Comparison of ENCODE assay signal across 16 cellular contexts in the genomic region with DNA sequence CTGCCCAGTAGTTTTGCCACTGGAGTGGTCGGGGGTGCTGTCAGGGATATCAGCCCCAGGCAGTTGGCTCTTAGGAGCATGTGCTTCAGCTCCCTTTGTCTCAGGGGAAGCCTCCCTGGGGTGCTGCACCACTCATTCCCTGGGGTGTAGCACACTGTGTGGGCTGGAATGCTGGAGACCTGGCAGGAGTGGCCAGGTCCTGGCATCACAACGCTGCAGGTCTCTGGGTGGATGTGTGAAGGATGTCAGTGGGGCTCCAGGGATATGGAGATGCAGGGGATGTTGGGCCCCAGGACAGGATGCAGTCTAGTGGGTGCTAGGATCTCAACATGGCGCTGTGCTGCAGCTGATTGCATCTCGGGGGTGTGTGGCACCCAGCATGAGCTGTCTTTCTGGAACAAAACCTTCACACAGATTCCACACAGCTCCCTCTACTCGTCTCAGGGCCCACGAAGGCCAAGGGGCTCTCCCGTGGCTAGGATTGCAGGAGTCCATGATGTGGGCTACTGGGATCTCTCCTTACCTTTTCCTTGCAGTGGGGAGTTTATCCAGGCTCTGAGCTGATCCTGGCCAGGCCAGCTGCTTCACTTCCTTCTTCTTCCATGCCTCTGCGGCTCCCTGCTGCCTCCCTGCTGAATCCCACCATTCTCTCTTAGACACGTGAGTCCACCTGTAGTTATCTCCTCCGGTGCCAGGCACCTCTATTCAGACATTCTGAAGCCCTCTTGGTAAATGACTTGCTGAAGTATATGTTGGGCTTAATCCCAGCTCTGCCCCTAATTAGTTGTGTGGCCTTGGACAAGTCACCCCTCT.
DNase-seq lines count a peak whose midpoint lies in the region; ATAC-seq and TF ChIP-seq lines count a peak whose summit lies in the region.
"Had no signal": no experiment of that assay in that cellular context is flagged by ENCODE, and none has a peak within 500 bp of the region (broad histone marks: within the 10 kb centered on the region; RNA-seq: fewer than 3 reads in every experiment).

No MANE protein-coding gene starts in this region.

- no CpG with 5 or more reads among the region's 10 CpGs for WGBS in H9 (ENCODE audit: extremely low coverage, insufficient read length, low lambda C conversion rate)
- 95% methylated on average over 10 of the region's 10 CpGs for WGBS in prostate gland

- no peak overlapping the region for H3T11ph ChIP-seq in H9 (ENCODE audit: low read length)

- no peak for TF ChIP-seq CTCF in H9 (conservative IDR thresholded peaks at IDR 0.05)
- no peak for TF ChIP-seq CTCF in Peyer's patch (IDR thresholded peaks at IDR 0.05)
- TF ChIP-seq CTCF in prostate gland (IDR thresholded peaks at IDR 0.05) = no peak

- H3K79me1 ChIP-seq in H9 (ENCODE audit: insufficient read depth, low read depth, low read length, poor library complexity, severe bottlenecking) = no peaks in the 10 kb centered on the region

- peaks cover 2% of the 10 kb centered on the region for H3K27me3 Mint-ChIP-seq in H9 (ENCODE audit: low read depth)

- no peak overlapping the region for H3K23ac ChIP-seq in H9 (ENCODE audit: insufficient read length, low read depth, low read length)

- DNase-seq in H9 (peak; percentile 18), Peyer's patch (peak in 2 of 3 donors; percentile 11 to 21), left lobe of liver (ENCODE audit: low spot score) (peak; percentile 24), prostate gland (ENCODE audit: low spot score) (peak; percentile 0), NCI-H2196 treated with DMSO at 0.1 percent for 48 hours (lab: John Stamatoyannopoulos, UW; ENCODE audit: unreplicated experiment) (no peak), COLO668 (lab: John Stamatoyannopoulos, UW; ENCODE audit: unreplicated experiment) (no peak)
- DNase-seq: HCEC 1CT, Kasumi-1, MM.1S, NCI-H1092, NCI-H1436 treated with DMSO at 0.1 percent for 48 hours, NCI-H2081 treated with DMSO at 0.1 percent for 48 hours, Right ventricle myocardium superior had no signal

- no peak overlapping the region for H2BK20ac ChIP-seq in H9 (ENCODE audit: low read depth, low read length, poor library complexity, severe bottlenecking)

- no peak overlapping the region for H4K5ac ChIP-seq in H9 (ENCODE audit: insufficient read length, low read depth, low read length)

- no peak for TF ChIP-seq POLR2A in Peyer's patch (IDR thresholded peaks at IDR 0.05)
- TF ChIP-seq POLR2A in prostate gland (IDR thresholded peaks at IDR 0.05) = no peak

- H3K27me3 ChIP-seq in H9 (ENCODE audit: insufficient read depth, low read length) = no peaks in the 10 kb centered on the region
- no peaks in the 10 kb centered on the region for H3K27me3 ChIP-seq in Peyer's patch
- no peaks in the 10 kb centered on the region for H3K27me3 ChIP-seq in prostate gland (replicated peaks; ENCODE audit: insufficient read depth)
- H3K27me3 ChIP-seq: BLaER1 treated with 17β-estradiol and CSF1 and Interleukin-3, amounts not matched to agents 10 nM and 100 nM had no signal

- H3K9me3 Mint-ChIP-seq in H9 = peaks cover 22 to 29% of the 10 kb centered on the region in 2 experiments

- no peak overlapping the region for H2BK120ac ChIP-seq in H9 (ENCODE audit: low read depth, low read length, poor library complexity, severe bottlenecking)

- ATAC-seq in left lobe of liver (no peak), HG03139 (IDR thresholded peaks at IDR 0.05; ENCODE audit: unreplicated experiment) (no peak)
- ATAC-seq: CD8-positive, alpha-beta T cell had no signal

- H3K4me3 ChIP-seq in Peyer's patch (no peak overlapping the region), prostate gland (no peak overlapping the region)
- H3K4me3 ChIP-seq: BLaER1 treated with 17β-estradiol and CSF1 and Interleukin-3, amounts not matched to agents 10 nM and 100 nM had no signal

- H3K36me3 Mint-ChIP-seq in H9 (ENCODE audit: insufficient read depth in 1 of 3, low read depth in 3 of 3) = peaks cover 9 to 16% (median 11%) of the 10 kb centered on the region in 3 experiments

- no peak overlapping the region for H3K9ac ChIP-seq in H9 (ENCODE audit: extremely low read depth, insufficient read length, low read length)
- H3K9ac ChIP-seq: BLaER1 treated with 17β-estradiol and CSF1 and Interleukin-3, amounts not matched to agents 10 nM and 100 nM had no signal

- H2BK5ac ChIP-seq in H9 (ENCODE audit: insufficient read length, low read length) = no peak overlapping the region

- intact Hi-C loops in prostate gland (cut with DNase I) = no loop called here

- H3K4ac ChIP-seq in H9 (ENCODE audit: low read depth, low read length) = no peak overlapping the region

- H3K4me2 ChIP-seq in H9 (ENCODE audit: insufficient read depth, insufficient read length, low read length) = no peak overlapping the region
- H3K4me2 ChIP-seq: BLaER1 treated with 17β-estradiol and CSF1 and Interleukin-3, amounts not matched to agents 10 nM and 100 nM had no signal

- no peak overlapping the region for H3K56ac ChIP-seq in H9 (ENCODE audit: insufficient read length, low read depth, low read length)

- no peaks in the 10 kb centered on the region for H3K79me2 ChIP-seq in H9 (ENCODE audit: insufficient read depth, low read length)

- no peak overlapping the region for H3K4me3 Mint-ChIP-seq in H9
- H3K4me3 Mint-ChIP-seq: CD8-positive, alpha-beta T cell had no signal

- H3K9me3 ChIP-seq in H9 (ENCODE audit: control insufficient read depth, low read depth, low read length) (no peaks in the 10 kb centered on the region), Peyer's patch (peaks cover 0 to 3% (median 0%) of the 10 kb centered on the region in 4 donors), prostate gland (no peaks in the 10 kb centered on the region)

- H3K4me1 Mint-ChIP-seq in H9 = peaks cover 13% of the 10 kb centered on the region in 2 experiments

- no peak overlapping the region for H2BK12ac ChIP-seq in H9 (ENCODE audit: insufficient read length, low read depth, low read length)

- H4K20me1 ChIP-seq in H9 (ENCODE audit: control insufficient read depth, insufficient read depth, insufficient read length) = no peaks in the 10 kb centered on the region
- H4K20me1 ChIP-seq: BLaER1 treated with 17β-estradiol and CSF1 and Interleukin-3, amounts not matched to agents 10 nM and 100 nM had no signal

- no peaks in the 10 kb centered on the region for H3K23me2 ChIP-seq in H9 (ENCODE audit: insufficient read length, low read depth, low read length, poor library complexity, severe bottlenecking)

- H3K18ac ChIP-seq in H9 (ENCODE audit: insufficient read length, low read depth, low read length) = no peak overlapping the region

- H3K27ac Mint-ChIP-seq in H9 = no peak overlapping the region
- H3K27ac Mint-ChIP-seq: CD8-positive, alpha-beta T cell had no signal

- no peak overlapping the region; the same call in 1 of the 2 replicates for H3K14ac ChIP-seq in H9 (ENCODE audit: insufficient read depth, low read length)

- no peak overlapping the region for H4K91ac ChIP-seq in H9 (ENCODE audit: insufficient read length, low read depth, low read length)

- no peak overlapping the region for H2BK15ac ChIP-seq in H9 (ENCODE audit: low read depth, low read length)

- no peak overlapping the region for H3K27ac ChIP-seq in H9 (ENCODE audit: insufficient read length, low read depth, low read length)
- H3K27ac ChIP-seq in Peyer's patch = no peak overlapping the region
- H3K27ac ChIP-seq in prostate gland = no peak overlapping the region
- H3K27ac ChIP-seq: BLaER1 treated with 17β-estradiol and CSF1 and Interleukin-3, amounts not matched to agents 10 nM and 100 nM had no signal

- no peak overlapping the region for H2AFZ ChIP-seq in H9 (ENCODE audit: low read length)

- no peaks in the 10 kb centered on the region for H3K4me1 ChIP-seq in H9 (ENCODE audit: insufficient read depth, low read length)
- H3K4me1 ChIP-seq in Peyer's patch = no peaks in the 10 kb centered on the region
- no peaks in the 10 kb centered on the region for H3K4me1 ChIP-seq in prostate gland (replicated peaks)
- H3K4me1 ChIP-seq: BLaER1 treated with 17β-estradiol and CSF1 and Interleukin-3, amounts not matched to agents 10 nM and 100 nM had no signal

- no peak overlapping the region for H2AK5ac ChIP-seq in H9 (ENCODE audit: insufficient read length, low read length)

- H3K36me3 ChIP-seq in Peyer's patch = no peaks in the 10 kb centered on the region
- H3K36me3 ChIP-seq in prostate gland = no peaks in the 10 kb centered on the region
- H3K36me3 ChIP-seq: BLaER1 treated with 17β-estradiol and CSF1 and Interleukin-3, amounts not matched to agents 10 nM and 100 nM had no signal

- H4K8ac ChIP-seq in H9 (replicated peaks; ENCODE audit: insufficient read length, low read depth, low read length) = no peak overlapping the region

Comparison
In these comparisons a context has a peak if more than half of its experiments do, and no peak if none do; other contexts are left out.
1. DNase-seq: peak in H9 (single experiment), Peyer's patch (2 of 3), left lobe of liver (single experiment) and prostate gland (single experiment); none in NCI-H2196 treated with DMSO at 0.1 percent for 48 hours (single experiment) and COLO668 (single experiment).